In genomic region chr16:4272114-4272954, GRCh38 we compare ENCODE assay signal across 8 cellular contexts. TPM values are rescaled to one million over a fixed set of nuclear protein-coding genes. Genes with fewer than 3 reads are reported as not detected.
DNase-seq lines count a peak whose midpoint lies in the region; ATAC-seq, FAIRE-seq and TF ChIP-seq lines count a peak whose summit lies in the region.

No MANE protein-coding gene starts in this region.

- H3K9me3 ChIP-seq in A549 (no peaks in the 10 kb centered on the region), Panc1 (ENCODE audit: control insufficient read depth, insufficient read depth, low read depth, low read length) (no peaks in the 10 kb centered on the region), smooth muscle cell (replicated peaks; ENCODE audit: low read depth) (no peaks in the 10 kb centered on the region)

- WGBS in A549 (ENCODE audit: missing lambda C conversion rate), result under 1% methylated on average over 29 of the region's 79 CpGs
- WGBS in smooth muscle cell (ENCODE audit: low lambda C conversion rate), result under 1% methylated on average over 47 of the region's 79 CpGs

- TF ChIP-seq CTCF in A549 (IDR thresholded peaks at IDR 0.05) (peak; percentile 2; the same call in 1 of the 3 replicates), Panc1 (IDR thresholded peaks at IDR 0.05) (no peak), smooth muscle cell (IDR thresholded peaks at IDR 0.05; ENCODE audit: borderline replicate concordance, insufficient read depth, poor library complexity, severe bottlenecking) (peak; percentile 6)

- H4K20me1 ChIP-seq in smooth muscle cell (ENCODE audit: low read depth), result no peaks in the 10 kb centered on the region

- H3K27ac ChIP-seq in A549, result peak overlapping the region; percentile 98 to 99
- H3K27ac ChIP-seq in Panc1 (ENCODE audit: low read length), result peak overlapping the region; percentile 65
- no peak overlapping the region for H3K27ac ChIP-seq in smooth muscle cell (ENCODE audit: low read depth)

- H3K4me1 ChIP-seq in A549, result peaks cover 10% of the 10 kb centered on the region
- peaks cover 15% of the 10 kb centered on the region for H3K4me1 ChIP-seq in Panc1 (ENCODE audit: control insufficient read depth, insufficient read depth, low read length)
- H3K4me1 ChIP-seq in smooth muscle cell (ENCODE audit: low read depth), result peaks cover 7% of the 10 kb centered on the region

- POLR2A ChIA-PET in A549 (lab: Yijun Ruan, JAX) (interaction anchor here (0.5 to 3.3 kb wide), 32 partner anchors 11 to 1122 kb away, joined by 3 to 39 read pairs (median 5); partner anchors contain the start of genes GLIS2 and PAM16), Panc1 (lab: Charles Lee) (interaction anchor here (0.6 to 1.2 kb wide), 4 partner anchors 39 to 762 kb away, joined by 3 to 16 read pairs (median 8); no protein-coding TSS in a partner anchor)

- no peak for TF ChIP-seq EP300 in A549 (IDR thresholded peaks at IDR 0.05)

- CTCF ChIA-PET in A549 (lab: Yijun Ruan, JAX) (interaction anchor here (0.6 to 10.9 kb wide), 14 partner anchors 11 to 1389 kb away, joined by 3 to 152 read pairs (median 13); partner anchors contain the start of genes FLYWCH2 and GLIS2), Panc1 (lab: Charles Lee) (interaction anchor here (0.6 kb wide), 2 partner anchors 9 to 11 kb away, joined by 3 to 12 read pairs; no protein-coding TSS in a partner anchor)

- H2AFZ ChIP-seq in smooth muscle cell (ENCODE audit: low read depth), result peak overlapping the region; percentile 72

- H3K4me2 ChIP-seq in A549, result peak overlapping the region; percentile 90
- peak overlapping the region; percentile 97 for H3K4me2 ChIP-seq in smooth muscle cell

- intact Hi-C loops in Panc1 (cut with micrococcal nuclease; ENCODE audit: unreplicated experiment), result loop anchor here (5.0 kb wide), 1 partner anchor 65 kb away; no protein-coding TSS in a partner anchor

- peaks cover 28% of the 10 kb centered on the region for H3K79me2 ChIP-seq in smooth muscle cell (ENCODE audit: low read depth)

- H3K9ac ChIP-seq in smooth muscle cell (ENCODE audit: low read depth), result no peak overlapping the region

- H3K36me3 ChIP-seq in Panc1 (ENCODE audit: control insufficient read depth, insufficient read depth, low read length), result peaks cover 3% of the 10 kb centered on the region; the same call in 1 of the 2 replicates
- H3K36me3 ChIP-seq in smooth muscle cell (ENCODE audit: low read depth), result no peaks in the 10 kb centered on the region

- FAIRE-seq in A549 (lab: Jason Lieb, UNC), result no peak

- H3K27me3 ChIP-seq in Panc1 (ENCODE audit: control insufficient read depth, insufficient read depth, low read length), result no peaks in the 10 kb centered on the region
- H3K27me3 ChIP-seq in smooth muscle cell (ENCODE audit: low read depth), result no peaks in the 10 kb centered on the region

- H3F3A ChIP-seq in smooth muscle cell (ENCODE audit: low read depth), result peaks cover 7% of the 10 kb centered on the region

- no peak for TF ChIP-seq RAD21 in A549 (conservative IDR thresholded peaks at IDR 0.05 in 1 of 2, IDR thresholded peaks at IDR 0.05 in 1 of 2)

- DNase-seq in A549 (ENCODE audit: low read depth in 1 of 2, low spot score in 1 of 2) (peak; percentile 44 to 60), ELR (ENCODE audit: low read depth) (peak; percentile 49), Panc1 (ENCODE audit: low read depth, low spot score) (no peak), islet precursor cell (peak; percentile 74), smooth muscle cell (lab: John Stamatoyannopoulos, UW; ENCODE audit: unreplicated experiment) (peak; percentile 51), OCI-M2 (lab: John Stamatoyannopoulos, UW; ENCODE audit: unreplicated experiment) (no peak)
- DNase-seq in central memory CD4-positive, alpha-beta T cell, result peak; percentile 43

- H3K4me3 ChIP-seq in A549, result peak overlapping the region; percentile 87
- peak overlapping the region; percentile 70 to 75 for H3K4me3 ChIP-seq in Panc1 (ENCODE audit: low read depth in 2 of 2, low read length in 2 of 2)
- H3K4me3 ChIP-seq in smooth muscle cell, result peak overlapping the region; percentile 69

- no peak for TF ChIP-seq POLR2A in A549 (IDR thresholded peaks at IDR 0.05; ENCODE audit: low read length)

- BruUV-seq in Panc1 (replicated peaks; lab: Mats Ljungman, UMichigan), result no TSS peak

- peak; percentile 5 to 19 for ATAC-seq in A549
- ATAC-seq in HG03064 (IDR thresholded peaks at IDR 0.05; ENCODE audit: low read depth, unreplicated experiment), result peak; percentile 18
- ATAC-seq in Panc1, result peak; percentile 44

- in situ Hi-C loops in Panc1 (cut with HindIII; ENCODE audit: low pct_unique_long_range_greater_than_20kb, low sequenced_read_pairs), result no loop called here

TF ChIP-seq in A549, 52 proteins besides CTCF, POLR2A, EP300 and RAD21 (continues in another document):
- TF ChIP-seq FOSL2 (IDR thresholded peaks at IDR 0.05) (no peak), FOSL2 (CRISPR knock-in tag; IDR thresholded peaks at IDR 0.05) (no peak), GATA3 (IDR thresholded peaks at IDR 0.05; ENCODE audit: borderline replicate concordance) (no peak), ELK1 (IDR thresholded peaks at IDR 0.05; ENCODE audit: low read depth, low read length) (no peak), CHD4 (IDR thresholded peaks at IDR 0.05; ENCODE audit: borderline replicate concordance) (no peak), MYC (IDR thresholded peaks at IDR 0.05; ENCODE audit: borderline replicate concordance, low read length) (peak; percentile 65; the same call in 1 of the 2 replicates), ZFP36 (IDR thresholded peaks at IDR 0.05; ENCODE audit: borderline replicate concordance, partially characterized antibody) (no peak), USF2 (IDR thresholded peaks at IDR 0.05) (peak; percentile 50; the same call in 1 of the 2 replicates), HOXA7 (CRISPR knock-in tag; IDR thresholded peaks at IDR 0.05) (no peak), JUN (IDR thresholded peaks at IDR 0.05) (peak in 1 of 2 experiments; percentile 14; a peak in 2 of 5 replicates), KDM1A (IDR thresholded peaks at IDR 0.05; ENCODE audit: low read depth) (no peak), EHMT2 (IDR thresholded peaks at IDR 0.05; ENCODE audit: low read depth) (no peak), FOXS1 (CRISPR knock-in tag; IDR thresholded peaks at IDR 0.05) (no peak), MAX (IDR thresholded peaks at IDR 0.05) (peak; percentile 71), MAFK (IDR thresholded peaks at IDR 0.05; ENCODE audit: partially characterized antibody) (no peak)

RNA-seq across cellular contexts. Expression of gene TFAP4, which starts 0.5 kb away (rescaled TPM):
- polyA plus RNA-seq in A549 (2011; rRNA removed) (7.0 and 7.2 TPM in 2 replicates), A549 (2017; fragmentation: RNase III; extraction: RNeasy Plus Mini Kit Qiagen cat#74134 plus additional on column Dnase treatment) (13.6 to 15.7 TPM (median 14.7 TPM) in 3 replicates), smooth muscle cell (1.3 and 2.5 TPM in 2 replicates)
- 19.1 and 22.2 TPM in 2 replicates for polyA plus RNA-seq in A549 (2012; cell fraction: cytosol; rRNA removed)
- polyA plus RNA-seq in A549 (2012; cell fraction: nucleus; rRNA removed), result 25.1 and 33.1 TPM in 2 replicates
- polyA minus RNA-seq in A549 (2011; rRNA and poly(A)+ RNA removed), result 30.3 and 41.0 TPM in 2 replicates
- total RNA-seq in Panc1 (2021; ENCODE audit: unreplicated experiment) (11.1 TPM), smooth muscle cell (2.7 and 9.6 TPM in 2 replicates)
- 18.7 TPM for polyA plus RNA-seq in Panc1 (2012; ENCODE audit: insufficient read length)

RNA-seq across cellular contexts. Expression of gene SRL, which starts 30.5 kb away (rescaled TPM):
- not detected in 2 replicates for polyA plus RNA-seq in A549 (2011; rRNA removed)
- polyA plus RNA-seq in A549 (2012; cell fraction: cytosol; rRNA removed), result 0.01 TPM in 1 of 2 replicates, not detected in the other
- polyA plus RNA-seq in A549 (2012; cell fraction: nucleus; rRNA removed), result 0.05 TPM in 1 of 2 replicates, not detected in the other
- 0.03 to 0.05 TPM (median 0.03 TPM) in 3 replicates for polyA plus RNA-seq in A549 (2017; fragmentation: RNase III; extraction: RNeasy Plus Mini Kit Qiagen cat#74134 plus additional on column Dnase treatment)
- polyA minus RNA-seq in A549 (2011; rRNA and poly(A)+ RNA removed), result 0.12 TPM in 1 of 2 replicates, not detected in the other
- not detected for total RNA-seq in Panc1 (2021; ENCODE audit: unreplicated experiment)
- not detected for polyA plus RNA-seq in Panc1 (2012; ENCODE audit: insufficient read length)
- not detected in 2 replicates for total RNA-seq in smooth muscle cell
- polyA plus RNA-seq in smooth muscle cell, result 0.08 TPM in 1 of 2 replicates, not detected in the other

RNA-seq across cellular contexts. Expression of gene GLIS2, which starts 43.5 kb away (rescaled TPM):
- 5.5 and 6.8 TPM in 2 replicates for polyA plus RNA-seq in A549 (2011; rRNA removed)
- polyA plus RNA-seq in A549 (2012; cell fraction: cytosol; rRNA removed), result 20.8 and 29.4 TPM in 2 replicates
- 37.1 and 54.5 TPM in 2 replicates for polyA plus RNA-seq in A549 (2012; cell fraction: nucleus; rRNA removed)
- polyA plus RNA-seq in A549 (2017; fragmentation: RNase III; extraction: RNeasy Plus Mini Kit Qiagen cat#74134 plus additional on column Dnase treatment), result 15.8 to 19.5 TPM (median 16.3 TPM) in 3 replicates
- 3.3 and 6.4 TPM in 2 replicates for polyA minus RNA-seq in A549 (2011; rRNA and poly(A)+ RNA removed)
- total RNA-seq in Panc1 (2021; ENCODE audit: unreplicated experiment), result 87.3 TPM
- polyA plus RNA-seq in Panc1 (2012; ENCODE audit: insufficient read length), result 78.7 TPM
- total RNA-seq in smooth muscle cell, result 1.2 and 2.8 TPM in 2 replicates
- polyA plus RNA-seq in smooth muscle cell, result 9.2 and 13.4 TPM in 2 replicates

Comparison
In these comparisons a context has a peak if more than half of its experiments do, and no peak if none do; other contexts are left out.
1. DNase-seq: peak in A549 (2 of 2), ELR (single experiment), central memory CD4-positive, alpha-beta T cell (single experiment), islet precursor cell (single experiment) and smooth muscle cell (single experiment); none in Panc1 (single experiment) and OCI-M2 (single experiment).
2. RNA of gene GLIS2, which starts 43.5 kb away (total RNA-seq): 87.3 TPM in Panc1 (single experiment); 1.2 to 2.8 TPM in smooth muscle cell; every median in the first group is over 10 times any median in the second.
3. Peak in every context shown above with its lines, with median percentiles within 50 percentile points of each other: ATAC-seq and H3K4me3 ChIP-seq.